ENCODE assay signal across 15 cellular contexts in genomic region chr9:134234001-134234660, GRCh38.
"Had no signal": no experiment of that assay in that cellular context is flagged by ENCODE, and none has a peak within 500 bp of the region (broad histone marks: within the 10 kb centered on the region; RNA-seq: fewer than 3 reads in every experiment).

No MANE protein-coding gene starts in this region.

- H3K27ac ChIP-seq: colonic mucosa, upper lobe of left lung had no signal

- H3K27me3 ChIP-seq: breast epithelium, colonic mucosa, right lobe of liver had no signal

- DNase-seq: activated CD4-positive, alpha-beta memory T cell treated with anti-CD3 and anti-CD28 coated beads for 36 hours; activated gamma-delta T cell; activated T-cell treated with anti-CD3 and anti-CD28 coated beads, Interleukin-2, amount 50 U/mL, for 4 hours; anterior cingulate cortex; colonic mucosa; hippocampal formation; naive thymus-derived CD4-positive, alpha-beta T cell; stimulated activated CD4-positive, alpha-beta T cell treated with anti-CD3 and anti-CD28 coated beads, Interleukin-2, amount 100 ng/mL, for 24 hours; stimulated activated naive CD4-positive, alpha-beta T cell treated with Interleukin-2 at 50 U/mL for 16 hours; T-helper 9 cell had no signal

- FAIRE-seq: endothelial cell of umbilical vein had no signal

- ATAC-seq: activated T-cell treated with anti-CD3 and anti-CD28 coated beads, Interleukin-2, amount 50 U/mL, for 4 hours; naive thymus-derived CD4-positive, alpha-beta T cell; right lobe of liver had no signal

- H3K36me3 ChIP-seq: breast epithelium, colonic mucosa, right lobe of liver, upper lobe of left lung had no signal

- H3K9me3 ChIP-seq: breast epithelium, colonic mucosa, right lobe of liver, upper lobe of left lung had no signal

- H3K4me3 ChIP-seq: breast epithelium, colonic mucosa, lung, right lobe of liver, upper lobe of left lung had no signal

- H3K4me1 ChIP-seq: colonic mucosa had no signal
